8 cellular contexts compared by ENCODE assay signal in genomic region chr16:138049-138417, GRCh38. TPM values are rescaled to one million over a fixed set of nuclear protein-coding genes. Genes with fewer than 3 reads are reported as not detected.
A peak's percentile ranks its signal among the peaks of the same experiment; 100 is the strongest.
DNase-seq lines count a peak whose midpoint lies in the region; ATAC-seq and TF ChIP-seq lines count a peak whose summit lies in the region.

No MANE protein-coding gene starts in this region.

- H2BK5ac ChIP-seq in neuronal stem cell (ENCODE audit: low read length): peak overlapping the region; percentile 75

- peaks cover 12% of the 10 kb centered on the region for H3K79me2 ChIP-seq in fibroblast of lung (ENCODE audit: control insufficient read depth, insufficient read depth, low read length)

- H3K27ac ChIP-seq in fibroblast of lung (ENCODE audit: insufficient read depth, low read length) (peak overlapping the region; percentile 17), neuronal stem cell (replicated peaks; ENCODE audit: low read length) (peak overlapping the region; percentile 92)

- DNase-seq in AG08395 (ENCODE audit: low spot score) (peak; percentile 13), activated T-cell treated with anti-CD3 and anti-CD28 coated beads for 24 hours (ENCODE audit: low read depth) (peak; percentile 9), fibroblast of lung (ENCODE audit: low read depth in 2 of 2) (peak in 1 of 2 donors; percentile 6), neuronal stem cell (ENCODE audit: low spot score) (peak; percentile 56), KBM-7 (no peak), NCI-H2196 (lab: John Stamatoyannopoulos, UW; ENCODE audit: unreplicated experiment) (no peak)

- H3K4me1 ChIP-seq in fibroblast of lung (ENCODE audit: control insufficient read depth, extremely low read depth, insufficient read depth, low read length) (no peaks in the 10 kb centered on the region), neuronal stem cell (ENCODE audit: control insufficient read depth in 2 of 2, insufficient read depth in 1 of 2, low read depth in 1 of 2, low read length in 2 of 2) (peaks cover 0 to 2% of the 10 kb centered on the region in 2 donors)

- WGBS in neuronal stem cell (ENCODE audit: extremely low coverage in 2 of 2, insufficient read length in 2 of 2, insufficient replicate concordance in 1 of 2), 2 donors: no CpG with 5 or more reads among the region's 30 CpGs

- H3K4ac ChIP-seq in neuronal stem cell (ENCODE audit: low read length): no peak overlapping the region

- H3K4me2 ChIP-seq in fibroblast of lung (ENCODE audit: extremely low read depth, insufficient read depth, low read length): peak overlapping the region; percentile 75
- H3K4me2 ChIP-seq in neuronal stem cell (ENCODE audit: insufficient read depth, low read length, poor library complexity, severe bottlenecking): peak overlapping the region; percentile 73

- no peak for TF ChIP-seq EP300 in Ishikawa (IDR thresholded peaks at IDR 0.05; ENCODE audit: borderline replicate concordance)

- H3K79me1 ChIP-seq in neuronal stem cell (ENCODE audit: low read depth, low read length): no peaks in the 10 kb centered on the region

- no peak for TF ChIP-seq RAD21 in Ishikawa (IDR thresholded peaks at IDR 0.05; ENCODE audit: low read depth)

- H2AFZ ChIP-seq in fibroblast of lung (ENCODE audit: low read length): no peak overlapping the region
- H2AFZ ChIP-seq in neuronal stem cell (ENCODE audit: low read length): peak overlapping the region; percentile 99

- H3K27me3 ChIP-seq in fibroblast of lung (ENCODE audit: control insufficient read depth, insufficient read depth, low read length): no peaks in the 10 kb centered on the region
- H3K27me3 ChIP-seq in neuronal stem cell (ENCODE audit: control insufficient read depth in 3 of 3, insufficient read depth in 3 of 3, low read depth in 1 of 3, low read length in 3 of 3): no peaks in the 10 kb centered on the region

- in situ Hi-C loops in KBM-7 (cut with MboI; ENCODE audit: low pct_unique_long_range_greater_than_20kb, low sequenced_read_pairs): no loop called here

- peak overlapping the region; percentile 68 for H2AK5ac ChIP-seq in neuronal stem cell (ENCODE audit: low read depth, low read length)

- H3K9ac ChIP-seq in fibroblast of lung (ENCODE audit: insufficient read depth, low read length): peak overlapping the region; percentile 61
- no peak overlapping the region for H3K9ac ChIP-seq in neuronal stem cell (ENCODE audit: low read depth, low read length, poor library complexity)

- no peak overlapping the region for H2BK12ac ChIP-seq in neuronal stem cell (ENCODE audit: low read length)

- peak overlapping the region; percentile 93 for H3K18ac ChIP-seq in neuronal stem cell (ENCODE audit: low read length)

- no peak for ATAC-seq in HG02840 (IDR thresholded peaks at IDR 0.05; ENCODE audit: low FRiP score, unreplicated experiment)

- no peak for TF ChIP-seq CTCF in fibroblast of lung (conservative IDR thresholded peaks at IDR 0.05 in 1 of 2, IDR thresholded peaks at IDR 0.05 in 1 of 2; ENCODE audit: low read depth in 1 of 2, low read length in 2 of 2)

- H2BK15ac ChIP-seq in neuronal stem cell (ENCODE audit: low read length): no peak overlapping the region

- H4K20me1 ChIP-seq in fibroblast of lung (ENCODE audit: control insufficient read depth, extremely low read depth, insufficient read depth, low read length): no peaks in the 10 kb centered on the region

- H2BK120ac ChIP-seq in neuronal stem cell (ENCODE audit: low read depth, low read length): no peak overlapping the region

- H3K36me3 ChIP-seq in fibroblast of lung (ENCODE audit: control insufficient read depth, insufficient read depth, low read length): no peaks in the 10 kb centered on the region
- H3K36me3 ChIP-seq in neuronal stem cell (replicated peaks in 1 of 2; ENCODE audit: control insufficient read depth in 2 of 2, insufficient read depth in 2 of 2, low read length in 2 of 2): no peaks in the 10 kb centered on the region

- H4K91ac ChIP-seq in neuronal stem cell (ENCODE audit: low read depth, low read length, poor library complexity): no peak overlapping the region

- H3K23ac ChIP-seq in neuronal stem cell (ENCODE audit: low read depth, low read length, poor library complexity): no peak overlapping the region

- H3K9me3 ChIP-seq in fibroblast of lung (ENCODE audit: control insufficient read depth, insufficient read depth, low read depth, low read length): no peaks in the 10 kb centered on the region
- no peaks in the 10 kb centered on the region for H3K9me3 ChIP-seq in neuronal stem cell (replicated peaks in 1 of 2; ENCODE audit: control insufficient read depth in 2 of 2, insufficient read depth in 1 of 2, low read depth in 1 of 2, low read length in 2 of 2)

- H4K8ac ChIP-seq in neuronal stem cell (ENCODE audit: low read depth, low read length): no peak overlapping the region

- no peak overlapping the region for H3K14ac ChIP-seq in neuronal stem cell (ENCODE audit: low read length)

- H3K4me3 ChIP-seq in fibroblast of lung (replicated peaks in 1 of 4; ENCODE audit: control extremely low read depth in 1 of 4, insufficient read depth in 1 of 4, low read depth in 3 of 4, low read length in 4 of 4) (peak overlapping the region; percentile 52 to 73 (median 66)), neuronal stem cell (ENCODE audit: low read length in 2 of 2) (peak overlapping the region; percentile 77 to 82)

TF ChIP-seq in Ishikawa, 13 proteins besides CTCF, POLR2A, EP300 and RAD21:
- TF ChIP-seq ZBTB7A (IDR thresholded peaks at IDR 0.05; ENCODE audit: low read depth): 0 out of 2 replicates have a peak, but pooled peaks have one; percentile 35
- TF ChIP-seq FOXM1 (IDR thresholded peaks at IDR 0.05; ENCODE audit: borderline replicate concordance, low read depth): no peak
TF ChIP-seq in Ishikawa: peak in this region for 1.

RNA-seq across cellular contexts. Expression of gene NPRL3, which starts 0.4 kb away (rescaled TPM):
- total RNA-seq in fibroblast of lung: 6.7 and 9.6 TPM in 2 replicates
- polyA plus RNA-seq in fibroblast of lung: 8.7 and 13.6 TPM in 2 replicates
- 27.5 and 36.0 TPM in 2 replicates for polyA plus RNA-seq in fibroblast of lung (2012)
- 89.5 and 114 TPM in 2 replicates for polyA minus RNA-seq in fibroblast of lung (ENCODE audit: low replicate concordance)
- 28.2 TPM for polyA plus RNA-seq in neuronal stem cell (2013, experiment 1 of 2)
- polyA plus RNA-seq in neuronal stem cell (2013, experiment 2 of 2): 28.8 TPM

RNA-seq across cellular contexts. Expression of gene HBZ, which starts 14.4 kb away (rescaled TPM):
- total RNA-seq in fibroblast of lung: not detected in 2 replicates
- not detected in 2 replicates for polyA plus RNA-seq in fibroblast of lung
- polyA plus RNA-seq in fibroblast of lung (2012): not detected in 2 replicates
- polyA minus RNA-seq in fibroblast of lung (ENCODE audit: low replicate concordance): not detected in 2 replicates
- polyA plus RNA-seq in neuronal stem cell (2013, experiment 1 of 2): 0.21 TPM
- polyA plus RNA-seq in neuronal stem cell (2013, experiment 2 of 2): 0.32 TPM

RNA-seq across cellular contexts. Expression of gene HBM, which starts 27.7 kb away (rescaled TPM):
- not detected in 2 replicates for total RNA-seq in fibroblast of lung
- polyA plus RNA-seq in fibroblast of lung: not detected in 2 replicates
- polyA plus RNA-seq in fibroblast of lung (2012): not detected in 2 replicates
- polyA minus RNA-seq in fibroblast of lung (ENCODE audit: low replicate concordance): not detected in 2 replicates
- not detected for polyA plus RNA-seq in neuronal stem cell (2013, experiment 1 of 2)
- not detected for polyA plus RNA-seq in neuronal stem cell (2013, experiment 2 of 2)

RNA-seq across cellular contexts. Expression of gene HBA2, which starts 34.6 kb away (rescaled TPM):
- total RNA-seq in fibroblast of lung: not detected in 2 replicates
- polyA plus RNA-seq in fibroblast of lung: 0.19 TPM in 1 of 2 replicates, not detected in the other
- not detected in 2 replicates for polyA plus RNA-seq in fibroblast of lung (2012)
- polyA minus RNA-seq in fibroblast of lung (ENCODE audit: low replicate concordance): 1.0 and 2.3 TPM in 2 replicates
- polyA plus RNA-seq in neuronal stem cell (2013, experiment 1 of 2): not detected
- not detected for polyA plus RNA-seq in neuronal stem cell (2013, experiment 2 of 2)

RNA-seq across cellular contexts. Expression of gene HBA1, which starts 38.4 kb away (rescaled TPM):
- not detected in 2 replicates for total RNA-seq in fibroblast of lung
- 0.69 and 0.77 TPM in 2 replicates for polyA plus RNA-seq in fibroblast of lung
- 0.55 and 2.2 TPM in 2 replicates for polyA plus RNA-seq in fibroblast of lung (2012)
- not detected in 2 replicates for polyA minus RNA-seq in fibroblast of lung (ENCODE audit: low replicate concordance)
- polyA plus RNA-seq in neuronal stem cell (2013, experiment 1 of 2): not detected
- not detected for polyA plus RNA-seq in neuronal stem cell (2013, experiment 2 of 2)

Comparison
In these comparisons a context has a peak if more than half of its experiments do, and no peak if none do; other contexts are left out.
1. DNase-seq: peak in AG08395 (single experiment), activated T-cell treated with anti-CD3 and anti-CD28 coated beads for 24 hours (single experiment) and neuronal stem cell (single experiment); none in KBM-7 (single experiment) and NCI-H2196 (single experiment).